ENCODE assay signal across 16 cellular contexts in genomic region chr10:119348106-119348505, GRCh38.
"Had no signal": no experiment of that assay in that cellular context is flagged by ENCODE, and none has a peak within 500 bp of the region (broad histone marks: within the 10 kb centered on the region; RNA-seq: fewer than 3 reads in every experiment).

No MANE protein-coding gene starts in this region.

- H3K27ac Mint-ChIP-seq: activated CD4-positive, alpha-beta memory T cell treated with anti-CD3 and anti-CD28 coated beads for 36 hours; activated CD4-positive, alpha-beta T cell treated with anti-CD3 and anti-CD28 coated beads for 36 hours; activated T-helper 1 cell treated with anti-CD3 and anti-CD28 coated beads, Interleukin-12 subunit alpha, Interleukin-12 subunit beta, Interleukin-2, Interleukin-4 antibody, amounts not matched to agents 30 ng/mL and 10 ng/mL and 1 ng/mL, durations not matched to agents 14 hours and 24 hours and 36 hours; mesothelial cell of epicardium had no signal

- H3K36me3 ChIP-seq: sigmoid colon had no signal

- ATAC-seq: activated CD4-positive, alpha-beta T cell treated with anti-CD3 and anti-CD28 coated beads for 36 hours; activated naive CD4-positive, alpha-beta T cell treated with anti-CD3 and anti-CD28 coated beads, Interleukin-2, amount 50 U/mL, for 72 hours had no signal

- H3K27me3 Mint-ChIP-seq: activated CD4-positive, alpha-beta memory T cell treated with anti-CD3 and anti-CD28 coated beads for 36 hours; activated CD4-positive, alpha-beta T cell treated with anti-CD3 and anti-CD28 coated beads for 36 hours had no signal

- DNase-seq: activated CD4-positive, alpha-beta memory T cell treated with anti-CD3 and anti-CD28 coated beads for 36 hours; activated CD4-positive, alpha-beta T cell treated with anti-CD3 and anti-CD28 coated beads for 36 hours; activated gamma-delta T cell treated with Interleukin-2 at 50 U/mL for 16 hours; activated T-cell treated with anti-CD3 and anti-CD28 coated beads for 4 hours; caudate nucleus; nucleus accumbens; sigmoid colon; stimulated activated naive CD4-positive, alpha-beta T cell treated with Interleukin-2 at 50 U/mL for 16 hours; trophoblast cell; WERI-Rb-1 had no signal

- H3K4me3 Mint-ChIP-seq: activated CD4-positive, alpha-beta memory T cell treated with anti-CD3 and anti-CD28 coated beads for 36 hours; activated CD4-positive, alpha-beta T cell treated with anti-CD3 and anti-CD28 coated beads for 36 hours; activated T-helper 1 cell treated with anti-CD3 and anti-CD28 coated beads, Interleukin-12 subunit alpha, Interleukin-12 subunit beta, Interleukin-2, Interleukin-4 antibody, amounts not matched to agents 30 ng/mL and 10 ng/mL and 1 ng/mL, durations not matched to agents 14 hours and 24 hours and 36 hours; mesothelial cell of epicardium had no signal

- H3K27me3 ChIP-seq: sigmoid colon had no signal

- H3K4me3 ChIP-seq: lung, sigmoid colon had no signal

- H3K27ac ChIP-seq: WERI-Rb-1 had no signal

- H3K9me3 ChIP-seq: sigmoid colon had no signal

- FAIRE-seq: colon, frontal cortex had no signal
